8 cellular contexts compared by ENCODE assay signal in genomic region chr6:44127186-44128019, GRCh38. TPM values are rescaled to one million over a fixed set of nuclear protein-coding genes. Genes with fewer than 3 reads are reported as not detected.
DNase-seq lines count a peak whose midpoint lies in the region; ATAC-seq, FAIRE-seq and TF ChIP-seq lines count a peak whose summit lies in the region.

Gene MRPL14 (minus strand): TSS chr6:44127452. CDS start chr6:44116611, 10,841 bp downstream.
Gene TMEM63B (plus strand): TSS chr6:44127554. CDS start chr6:44134585, 7,031 bp downstream.

- H3K36me3 Mint-ChIP-seq in activated CD4-positive, alpha-beta T cell treated with anti-CD3 and anti-CD28 coated beads, Interleukin-2, amount 10 ng/mL, durations not matched to agents 24 days and 14 days (ENCODE audit: low read depth) = peaks cover 35% of the 10 kb centered on the region

- H3K27me3 Mint-ChIP-seq in activated CD4-positive, alpha-beta T cell treated with anti-CD3 and anti-CD28 coated beads, Interleukin-2, amount 10 ng/mL, durations not matched to agents 24 days and 14 days = no peaks in the 10 kb centered on the region

- peak within 1 kb of the TSS; percentile 81 to 90 for H3K9ac ChIP-seq in colonic mucosa (ENCODE audit: low read depth in 2 of 2, low read length in 2 of 2)

- CTCF ChIA-PET in A549 (lab: Yijun Ruan, JAX) = no interaction called here

- H3K4me2 ChIP-seq in A549 = peak within 1 kb of the TSS; percentile 94

- peak within 1 kb of the TSS; percentile 86 for H3K4me3 Mint-ChIP-seq in activated CD4-positive, alpha-beta T cell treated with anti-CD3 and anti-CD28 coated beads, Interleukin-2, amount 10 ng/mL, durations not matched to agents 24 days and 14 days

- no peaks in the 10 kb centered on the region for H3K36me3 ChIP-seq in colonic mucosa

- POLR2A ChIA-PET in A549 (lab: Yijun Ruan, JAX) = interaction anchor here (0.6 to 1.0 kb wide), 4 partner anchors 33 to 1068 kb away, joined by 3 to 6 read pairs (median 4); partner anchors contain the start of genes HSP90AB1, KLC4 and MRPL2

- DNase-seq in A549 (ENCODE audit: low read depth in 1 of 2, low spot score in 1 of 2) (peak; percentile 83 to 90), NCI-H460 (ENCODE audit: extremely low read depth, low read depth) (peak; percentile 70), colonic mucosa (peak; percentile 88), left kidney (ENCODE audit: low read depth, low spot score) (peak; percentile 96)
- peak; percentile 97 for DNase-seq in activated CD4-positive, alpha-beta T cell treated with anti-CD3 and anti-CD28 coated beads, Interleukin-2, amount 10 ng/mL, durations not matched to agents 24 days and 14 days
- DNase-seq in stimulated activated CD4-positive, alpha-beta T cell treated with anti-CD3 and anti-CD28 coated beads, Interleukin-1b, Interleukin-23, amount 100 ng/mL, for 48 hours = peak; percentile 88

- TF ChIP-seq POLR2A in A549 (IDR thresholded peaks at IDR 0.05; ENCODE audit: low read length) (peak; percentile 64), GM18526 (IDR thresholded peaks at IDR 0.05; ENCODE audit: extremely low read depth, insufficient read length) (peak; percentile 69)

- no peak for TF ChIP-seq CTCF in A549 (IDR thresholded peaks at IDR 0.05)
- TF ChIP-seq CTCF in colonic mucosa (IDR thresholded peaks at IDR 0.05) = no peak

- no peaks in the 10 kb centered on the region for H3K9me3 Mint-ChIP-seq in activated CD4-positive, alpha-beta T cell treated with anti-CD3 and anti-CD28 coated beads, Interleukin-2, amount 10 ng/mL, durations not matched to agents 24 days and 14 days

- no CpG with 5 or more reads among the region's 80 CpGs for WGBS in A549 (ENCODE audit: missing lambda C conversion rate)

- H3K27me3 ChIP-seq in colonic mucosa = no peaks in the 10 kb centered on the region

- H3K4me1 Mint-ChIP-seq in activated CD4-positive, alpha-beta T cell treated with anti-CD3 and anti-CD28 coated beads, Interleukin-2, amount 10 ng/mL, durations not matched to agents 24 days and 14 days = peaks cover 51% of the 10 kb centered on the region

- TF ChIP-seq RAD21 in A549 (conservative IDR thresholded peaks at IDR 0.05 in 1 of 2, IDR thresholded peaks at IDR 0.05 in 1 of 2) = no peak

- ATAC-seq in A549 (peak; percentile 78 to 90), HG03097 (IDR thresholded peaks at IDR 0.05; ENCODE audit: low FRiP score, unreplicated experiment) (peak; percentile 66)

- H3K4me3 ChIP-seq in A549 (peak within 1 kb of the TSS; percentile 69), colonic mucosa (peak within 1 kb of the TSS; percentile 97)

- TF ChIP-seq EP300 in A549 (IDR thresholded peaks at IDR 0.05) = no peak

- FAIRE-seq in A549 (lab: Jason Lieb, UNC) = no peak

- H3K27ac ChIP-seq in A549 = peak within 1 kb of the TSS; percentile 87 to 98
- H3K27ac ChIP-seq in colonic mucosa = peak within 1 kb of the TSS; percentile 96

- H3K9me3 ChIP-seq in A549 (no peaks in the 10 kb centered on the region), colonic mucosa (no peaks in the 10 kb centered on the region)

- intact Hi-C loops in activated CD4-positive, alpha-beta T cell treated with anti-CD3 and anti-CD28 coated beads, Interleukin-2, amount 10 ng/mL, durations not matched to agents 24 days and 14 days (cut with micrococcal nuclease) = loop anchor here (2.0 to 5.0 kb wide), 7 partner anchors 23 to 499 kb away; partner anchors contain the start of genes GTPBP2, HSP90AB1, SLC29A1 and VEGFA
- intact Hi-C loops in colonic mucosa (cut with DNase I) = no loop called here

- H3K27ac Mint-ChIP-seq in activated CD4-positive, alpha-beta T cell treated with anti-CD3 and anti-CD28 coated beads, Interleukin-2, amount 10 ng/mL, durations not matched to agents 24 days and 14 days = peak within 1 kb of the TSS; percentile 99

- peaks cover 34% of the 10 kb centered on the region for H3K4me1 ChIP-seq in A549
- peaks cover 24% of the 10 kb centered on the region for H3K4me1 ChIP-seq in colonic mucosa

TF ChIP-seq in A549, 52 proteins besides CTCF, POLR2A, EP300 and RAD21:
- TF ChIP-seq JUN (IDR thresholded peaks at IDR 0.05) (peak in 1 of 2 experiments; percentile 71; a peak in 2 of 5 replicates), MYC (IDR thresholded peaks at IDR 0.05; ENCODE audit: borderline replicate concordance, low read length) (peak; percentile 72), MAX (IDR thresholded peaks at IDR 0.05) (peak; percentile 64; the same call in 1 of the 2 replicates), SREBF2 (IDR thresholded peaks at IDR 0.05) (no peak), EHMT2 (IDR thresholded peaks at IDR 0.05; ENCODE audit: low read depth) (no peak), RNF2 (IDR thresholded peaks at IDR 0.05; ENCODE audit: borderline replicate concordance, low read depth) (no peak), RFX5 (IDR thresholded peaks at IDR 0.05) (no peak), TP53 (CRISPR knock-in tag; IDR thresholded peaks at IDR 0.05) (no peak), FOXS1 (CRISPR knock-in tag; IDR thresholded peaks at IDR 0.05) (no peak), REST (IDR thresholded peaks at IDR 0.05) (no peak), PHF8 (IDR thresholded peaks at IDR 0.05; ENCODE audit: borderline replicate concordance, low read depth) (peak; percentile 24; the same call in 1 of the 2 replicates), BCL3 (IDR thresholded peaks at IDR 0.05) (0 out of 3 replicates have a peak, but pooled peaks have one; percentile 46)

RNA-seq across cellular contexts. Expression of gene MRPL14, which starts in this region (rescaled TPM):
- polyA plus RNA-seq in A549 (2011; rRNA removed) (47.1 and 48.2 TPM in 2 replicates), A549 (2017; fragmentation: RNase III; extraction: RNeasy Plus Mini Kit Qiagen cat#74134 plus additional on column Dnase treatment) (55.3 to 56.5 TPM (median 56.3 TPM) in 3 replicates)
- 108 and 113 TPM in 2 replicates for polyA plus RNA-seq in A549 (2012; cell fraction: cytosol; rRNA removed)
- polyA plus RNA-seq in A549 (2012; cell fraction: nucleus; rRNA removed) = 49.1 and 67.3 TPM in 2 replicates
- 17.1 and 19.3 TPM in 2 replicates for polyA minus RNA-seq in A549 (2011; rRNA and poly(A)+ RNA removed)
- 41.4 and 43.9 TPM in 2 replicates for total RNA-seq in NCI-H460 (2014; rRNA removed; shearing (Covaris generic))
- polyA plus RNA-seq in NCI-H460 (2014; cell fraction: nucleus; rRNA removed) = 55.4 and 92.6 TPM in 2 replicates
- total RNA-seq in activated CD4-positive, alpha-beta T cell treated with anti-CD3 and anti-CD28 coated beads, Interleukin-2, amount 10 ng/mL, durations not matched to agents 24 days and 14 days = 65.6 and 67.5 TPM in 2 replicates
- total RNA-seq in colonic mucosa = 10 to 100 TPM; 72.0 to 77.7 TPM

RNA-seq across cellular contexts. Expression of gene TMEM63B, which starts in this region (rescaled TPM):
- polyA plus RNA-seq in A549 (2011; rRNA removed) (24.0 and 25.4 TPM in 2 replicates), A549 (2017; fragmentation: RNase III; extraction: RNeasy Plus Mini Kit Qiagen cat#74134 plus additional on column Dnase treatment) (18.3 to 22.2 TPM (median 21.6 TPM) in 3 replicates)
- polyA plus RNA-seq in A549 (2012; cell fraction: cytosol; rRNA removed) = 26.0 and 33.3 TPM in 2 replicates
- polyA plus RNA-seq in A549 (2012; cell fraction: nucleus; rRNA removed) = 50.9 and 59.9 TPM in 2 replicates
- 32.9 and 44.4 TPM in 2 replicates for polyA minus RNA-seq in A549 (2011; rRNA and poly(A)+ RNA removed)
- 17.7 and 17.8 TPM in 2 replicates for total RNA-seq in NCI-H460 (2014; rRNA removed; shearing (Covaris generic))
- 24.8 and 31.5 TPM in 2 replicates for polyA plus RNA-seq in NCI-H460 (2014; cell fraction: nucleus; rRNA removed)
- 17.8 and 19.7 TPM in 2 replicates for total RNA-seq in activated CD4-positive, alpha-beta T cell treated with anti-CD3 and anti-CD28 coated beads, Interleukin-2, amount 10 ng/mL, durations not matched to agents 24 days and 14 days
- total RNA-seq in colonic mucosa = 10 to 100 TPM; 74.3 to 95.3 TPM

Comparison
In these comparisons a context has a peak if more than half of its experiments do, and no peak if none do; other contexts are left out.
1. Peak in every context shown above with its lines: DNase-seq, ATAC-seq, H3K4me3 ChIP-seq and H3K27ac ChIP-seq.